ENCODE assay signal across 19 cellular contexts in genomic region chr3:153093629-153094028, GRCh38.
"Had no signal": no experiment of that assay in that cellular context is flagged by ENCODE, and none has a peak within 500 bp of the region (broad histone marks: within the 10 kb centered on the region; RNA-seq: fewer than 3 reads in every experiment).

No MANE protein-coding gene starts in this region.

- H3K79me2 ChIP-seq: hepatocyte had no signal

- H3K4me3 ChIP-seq: dorsolateral prefrontal cortex, hepatocyte, ovary, right atrium auricular region, sigmoid colon, skin epidermis, stomach, thoracic aorta, transverse colon had no signal

- FAIRE-seq: islet of Langerhans had no signal

- H3K27me3 ChIP-seq: dorsolateral prefrontal cortex, hepatocyte, ovary, right atrium auricular region, sigmoid colon, stomach, transverse colon had no signal

- H3K9me3 Mint-ChIP-seq: natural killer cell, neural crest cell had no signal

- DNase-seq: cortex of kidney; dorsolateral prefrontal cortex; effector CD8-positive, alpha-beta T cell; foreskin melanocyte; head of caudate nucleus; kidney glomerular epithelial cell; natural killer cell; ovary; sigmoid colon; stimulated activated naive CD4-positive, alpha-beta T cell; stomach; substantia nigra; transverse colon had no signal

- H3K27ac ChIP-seq: dorsolateral prefrontal cortex, hepatocyte, ovary, right atrium auricular region, sigmoid colon, skin epidermis, thoracic aorta, transverse colon had no signal

- H3K36me3 ChIP-seq: ovary, right atrium auricular region, sigmoid colon, stomach, thoracic aorta, transverse colon had no signal

- H3K4me3 Mint-ChIP-seq: natural killer cell, neural crest cell had no signal

- ATAC-seq: natural killer cell had no signal

- H3K27ac Mint-ChIP-seq: natural killer cell had no signal

- H2AFZ ChIP-seq: hepatocyte had no signal

- H3K36me3 Mint-ChIP-seq: natural killer cell had no signal

- H3K4me1 ChIP-seq: right atrium auricular region had no signal

- H3K4me2 ChIP-seq: hepatocyte had no signal

- H3K9me3 ChIP-seq: ovary, right atrium auricular region, sigmoid colon, stomach, thoracic aorta, transverse colon had no signal
